In genomic region chr12:50222275-50222783, GRCh38 we compare ENCODE assay signal across 1 cellular context.
TF ChIP-seq lines count a peak whose summit lies in the region.

No MANE protein-coding gene starts in this region.

TF ChIP-seq in K562, 482 proteins besides CTCF, POLR2A, EP300 and RAD21 (continued from another document and continues in another):
- TF ChIP-seq, protein P1, sequence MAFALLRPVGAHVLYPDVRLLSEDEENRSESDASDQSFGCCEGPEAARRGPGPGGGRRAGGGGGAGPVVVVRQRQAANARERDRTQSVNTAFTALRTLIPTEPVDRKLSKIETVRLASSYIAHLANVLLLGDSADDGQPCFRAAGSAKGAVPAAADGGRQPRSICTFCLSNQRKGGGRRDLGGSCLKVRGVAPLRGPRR (CRISPR knock-in tag; IDR thresholded peaks at IDR 0.05), result no peak
- TF ChIP-seq RCOR1 (IDR thresholded peaks at IDR 0.05; ENCODE audit: borderline replicate concordance in 1 of 2, low read depth in 2 of 2, low read length in 2 of 2) (peak in 1 of 2 experiments; percentile 16; a peak in 1 of 4 replicates), TRIM24 (IDR thresholded peaks at IDR 0.05) (no peak), PRDM10 (IDR thresholded peaks at IDR 0.05; ENCODE audit: partially characterized antibody) (no peak), THRAP3 (IDR thresholded peaks at IDR 0.05; ENCODE audit: borderline replicate concordance) (no peak), HOMEZ (CRISPR knock-in tag; IDR thresholded peaks at IDR 0.05) (no peak), L3MBTL2 (IDR thresholded peaks at IDR 0.05) (peak; percentile 76), ZNF197 (CRISPR knock-in tag; IDR thresholded peaks at IDR 0.05; ENCODE audit: low read depth) (0 out of 2 replicates have a peak, but pooled peaks have one; percentile 34), CREB3 (tag; conservative IDR thresholded peaks at IDR 0.05; ENCODE audit: low read depth) (no peak), HCFC1 (IDR thresholded peaks at IDR 0.05; ENCODE audit: low read depth, low read length) (no peak), SRSF9 (IDR thresholded peaks at IDR 0.05; ENCODE audit: borderline replicate concordance, low read depth, low read length) (no peak), ZFP91 (CRISPR knock-in tag; IDR thresholded peaks at IDR 0.05) (no peak), PCBP2 (IDR thresholded peaks at IDR 0.05; ENCODE audit: low read depth, low read length, poor library complexity, severe bottlenecking) (no peak), NFATC3 (IDR thresholded peaks at IDR 0.05) (no peak), CHD1 (IDR thresholded peaks at IDR 0.05; ENCODE audit: low read length) (no peak), SIX5 (IDR thresholded peaks at IDR 0.05; ENCODE audit: borderline replicate concordance in 1 of 2, insufficient read depth in 1 of 2, low read depth in 1 of 2, low read length in 2 of 2) (no peak), ZNF316 (IDR thresholded peaks at IDR 0.05) (no peak), ETS2 (tag; IDR thresholded peaks at IDR 0.05; ENCODE audit: borderline replicate concordance, poor library complexity, severe bottlenecking) (no peak), BCLAF1 (IDR thresholded peaks at IDR 0.05; ENCODE audit: borderline replicate concordance in 1 of 2, control insufficient read depth in 1 of 2, low read depth in 2 of 2, low read length in 1 of 2) (no peak; a peak in 1 of 4 replicates), ZNF347 (CRISPR knock-in tag; IDR thresholded peaks at IDR 0.05; ENCODE audit: low read depth) (no peak), MYC (IDR thresholded peaks at IDR 0.05; ENCODE audit: low read depth, low read length) (peak; percentile 95), MYC (CRISPR knock-in tag; IDR thresholded peaks at IDR 0.05; ENCODE audit: borderline replicate concordance, low read depth) (no peak), BHLHE40 (IDR thresholded peaks at IDR 0.05; ENCODE audit: low read length) (no peak), MED1 (CRISPR knock-in tag; IDR thresholded peaks at IDR 0.05; ENCODE audit: borderline replicate concordance) (no peak), ZFX (CRISPR knock-in tag; IDR thresholded peaks at IDR 0.05) (no peak), SIRT6 (IDR thresholded peaks at IDR 0.05; ENCODE audit: low read depth, low read length) (no peak)
- TF ChIP-seq, protein P2, sequence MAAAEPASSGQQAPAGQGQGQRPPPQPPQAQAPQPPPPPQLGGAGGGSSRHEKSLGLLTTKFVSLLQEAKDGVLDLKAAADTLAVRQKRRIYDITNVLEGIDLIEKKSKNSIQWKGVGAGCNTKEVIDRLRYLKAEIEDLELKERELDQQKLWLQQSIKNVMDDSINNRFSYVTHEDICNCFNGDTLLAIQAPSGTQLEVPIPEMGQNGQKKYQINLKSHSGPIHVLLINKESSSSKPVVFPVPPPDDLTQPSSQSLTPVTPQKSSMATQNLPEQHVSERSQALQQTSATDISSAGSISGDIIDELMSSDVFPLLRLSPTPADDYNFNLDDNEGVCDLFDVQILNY (CRISPR knock-in tag; IDR thresholded peaks at IDR 0.05), result no peak
- TF ChIP-seq, protein P3, sequence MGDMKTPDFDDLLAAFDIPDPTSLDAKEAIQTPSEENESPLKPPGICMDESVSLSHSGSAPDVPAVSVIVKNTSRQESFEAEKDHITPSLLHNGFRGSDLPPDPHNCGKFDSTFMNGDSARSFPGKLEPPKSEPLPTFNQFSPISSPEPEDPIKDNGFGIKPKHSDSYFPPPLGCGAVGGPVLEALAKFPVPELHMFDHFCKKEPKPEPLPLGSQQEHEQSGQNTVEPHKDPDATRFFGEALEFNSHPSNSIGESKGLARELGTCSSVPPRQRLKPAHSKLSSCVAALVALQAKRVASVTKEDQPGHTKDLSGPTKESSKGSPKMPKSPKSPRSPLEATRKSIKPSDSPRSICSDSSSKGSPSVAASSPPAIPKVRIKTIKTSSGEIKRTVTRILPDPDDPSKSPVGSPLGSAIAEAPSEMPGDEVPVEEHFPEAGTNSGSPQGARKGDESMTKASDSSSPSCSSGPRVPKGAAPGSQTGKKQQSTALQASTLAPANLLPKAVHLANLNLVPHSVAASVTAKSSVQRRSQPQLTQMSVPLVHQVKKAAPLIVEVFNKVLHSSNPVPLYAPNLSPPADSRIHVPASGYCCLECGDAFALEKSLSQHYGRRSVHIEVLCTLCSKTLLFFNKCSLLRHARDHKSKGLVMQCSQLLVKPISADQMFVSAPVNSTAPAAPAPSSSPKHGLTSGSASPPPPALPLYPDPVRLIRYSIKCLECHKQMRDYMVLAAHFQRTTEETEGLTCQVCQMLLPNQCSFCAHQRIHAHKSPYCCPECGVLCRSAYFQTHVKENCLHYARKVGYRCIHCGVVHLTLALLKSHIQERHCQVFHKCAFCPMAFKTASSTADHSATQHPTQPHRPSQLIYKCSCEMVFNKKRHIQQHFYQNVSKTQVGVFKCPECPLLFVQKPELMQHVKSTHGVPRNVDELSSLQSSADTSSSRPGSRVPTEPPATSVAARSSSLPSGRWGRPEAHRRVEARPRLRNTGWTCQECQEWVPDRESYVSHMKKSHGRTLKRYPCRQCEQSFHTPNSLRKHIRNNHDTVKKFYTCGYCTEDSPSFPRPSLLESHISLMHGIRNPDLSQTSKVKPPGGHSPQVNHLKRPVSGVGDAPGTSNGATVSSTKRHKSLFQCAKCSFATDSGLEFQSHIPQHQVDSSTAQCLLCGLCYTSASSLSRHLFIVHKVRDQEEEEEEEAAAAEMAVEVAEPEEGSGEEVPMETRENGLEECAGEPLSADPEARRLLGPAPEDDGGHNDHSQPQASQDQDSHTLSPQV (IDR thresholded peaks at IDR 0.05), result no peak
- TF ChIP-seq, protein P4, sequence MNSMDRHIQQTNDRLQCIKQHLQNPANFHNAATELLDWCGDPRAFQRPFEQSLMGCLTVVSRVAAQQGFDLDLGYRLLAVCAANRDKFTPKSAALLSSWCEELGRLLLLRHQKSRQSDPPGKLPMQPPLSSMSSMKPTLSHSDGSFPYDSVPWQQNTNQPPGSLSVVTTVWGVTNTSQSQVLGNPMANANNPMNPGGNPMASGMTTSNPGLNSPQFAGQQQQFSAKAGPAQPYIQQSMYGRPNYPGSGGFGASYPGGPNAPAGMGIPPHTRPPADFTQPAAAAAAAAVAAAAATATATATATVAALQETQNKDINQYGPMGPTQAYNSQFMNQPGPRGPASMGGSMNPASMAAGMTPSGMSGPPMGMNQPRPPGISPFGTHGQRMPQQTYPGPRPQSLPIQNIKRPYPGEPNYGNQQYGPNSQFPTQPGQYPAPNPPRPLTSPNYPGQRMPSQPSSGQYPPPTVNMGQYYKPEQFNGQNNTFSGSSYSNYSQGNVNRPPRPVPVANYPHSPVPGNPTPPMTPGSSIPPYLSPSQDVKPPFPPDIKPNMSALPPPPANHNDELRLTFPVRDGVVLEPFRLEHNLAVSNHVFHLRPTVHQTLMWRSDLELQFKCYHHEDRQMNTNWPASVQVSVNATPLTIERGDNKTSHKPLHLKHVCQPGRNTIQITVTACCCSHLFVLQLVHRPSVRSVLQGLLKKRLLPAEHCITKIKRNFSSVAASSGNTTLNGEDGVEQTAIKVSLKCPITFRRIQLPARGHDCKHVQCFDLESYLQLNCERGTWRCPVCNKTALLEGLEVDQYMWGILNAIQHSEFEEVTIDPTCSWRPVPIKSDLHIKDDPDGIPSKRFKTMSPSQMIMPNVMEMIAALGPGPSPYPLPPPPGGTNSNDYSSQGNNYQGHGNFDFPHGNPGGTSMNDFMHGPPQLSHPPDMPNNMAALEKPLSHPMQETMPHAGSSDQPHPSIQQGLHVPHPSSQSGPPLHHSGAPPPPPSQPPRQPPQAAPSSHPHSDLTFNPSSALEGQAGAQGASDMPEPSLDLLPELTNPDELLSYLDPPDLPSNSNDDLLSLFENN (IDR thresholded peaks at IDR 0.05; ENCODE audit: low read depth in 2 of 2, low read length in 2 of 2), result no peak
- TF ChIP-seq, protein P5, sequence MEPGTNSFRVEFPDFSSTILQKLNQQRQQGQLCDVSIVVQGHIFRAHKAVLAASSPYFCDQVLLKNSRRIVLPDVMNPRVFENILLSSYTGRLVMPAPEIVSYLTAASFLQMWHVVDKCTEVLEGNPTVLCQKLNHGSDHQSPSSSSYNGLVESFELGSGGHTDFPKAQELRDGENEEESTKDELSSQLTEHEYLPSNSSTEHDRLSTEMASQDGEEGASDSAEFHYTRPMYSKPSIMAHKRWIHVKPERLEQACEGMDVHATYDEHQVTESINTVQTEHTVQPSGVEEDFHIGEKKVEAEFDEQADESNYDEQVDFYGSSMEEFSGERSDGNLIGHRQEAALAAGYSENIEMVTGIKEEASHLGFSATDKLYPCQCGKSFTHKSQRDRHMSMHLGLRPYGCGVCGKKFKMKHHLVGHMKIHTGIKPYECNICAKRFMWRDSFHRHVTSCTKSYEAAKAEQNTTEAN (CRISPR knock-in tag; IDR thresholded peaks at IDR 0.05), result no peak
- TF ChIP-seq, protein P6, sequence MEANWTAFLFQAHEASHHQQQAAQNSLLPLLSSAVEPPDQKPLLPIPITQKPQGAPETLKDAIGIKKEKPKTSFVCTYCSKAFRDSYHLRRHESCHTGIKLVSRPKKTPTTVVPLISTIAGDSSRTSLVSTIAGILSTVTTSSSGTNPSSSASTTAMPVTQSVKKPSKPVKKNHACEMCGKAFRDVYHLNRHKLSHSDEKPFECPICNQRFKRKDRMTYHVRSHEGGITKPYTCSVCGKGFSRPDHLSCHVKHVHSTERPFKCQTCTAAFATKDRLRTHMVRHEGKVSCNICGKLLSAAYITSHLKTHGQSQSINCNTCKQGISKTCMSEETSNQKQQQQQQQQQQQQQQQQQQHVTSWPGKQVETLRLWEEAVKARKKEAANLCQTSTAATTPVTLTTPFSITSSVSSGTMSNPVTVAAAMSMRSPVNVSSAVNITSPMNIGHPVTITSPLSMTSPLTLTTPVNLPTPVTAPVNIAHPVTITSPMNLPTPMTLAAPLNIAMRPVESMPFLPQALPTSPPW (CRISPR knock-in tag; IDR thresholded peaks at IDR 0.05), result 0 out of 2 replicates have a peak, but pooled peaks have one; percentile 26
